Comparison of ENCODE assay signal across 8 cellular contexts in genomic region chr14:63759454-63759853, GRCh38. TPM values are rescaled to one million over a fixed set of nuclear protein-coding genes. Genes with fewer than 3 reads are reported as not detected.
DNase-seq lines count a peak whose midpoint lies in the region; ATAC-seq and TF ChIP-seq lines count a peak whose summit lies in the region.

No MANE protein-coding gene starts in this region.

- H3K4me1 ChIP-seq in right lobe of liver, result no peaks in the 10 kb centered on the region
- H3K4me1 ChIP-seq in mammary epithelial cell (ENCODE audit: insufficient read depth, low read length), result no peaks in the 10 kb centered on the region

- CTCF ChIA-PET in GM10248 (lab: Yijun Ruan, JAX), result interaction anchor here (1.5 to 1.9 kb wide), 2 partner anchors 10 to 34 kb away, joined by 4 to 5 read pairs; no protein-coding TSS in a partner anchor
- CTCF ChIA-PET in mammary epithelial cell (lab: Charles Lee; ENCODE audit: low non-redundant PET), result no interaction called here

- no peak overlapping the region for H3K9ac ChIP-seq in mammary epithelial cell (ENCODE audit: insufficient read depth, low read length)

- no peaks in the 10 kb centered on the region for H3K79me2 ChIP-seq in mammary epithelial cell (ENCODE audit: insufficient read depth, low read length)

- H3K9me3 ChIP-seq in right lobe of liver (no peaks in the 10 kb centered on the region), mammary epithelial cell (replicated peaks; ENCODE audit: insufficient read depth, low read length) (no peaks in the 10 kb centered on the region)

- H3K27ac ChIP-seq in right lobe of liver, result peak overlapping the region in 2 of 3 donors; percentile 22 to 33
- H3K27ac ChIP-seq in mammary epithelial cell (ENCODE audit: insufficient read depth, low read depth, low read length), result no peak overlapping the region

- no peak overlapping the region for H3K4me2 ChIP-seq in mammary epithelial cell (ENCODE audit: insufficient read depth, low read depth, low read length)

- H3K4me3 ChIP-seq in right lobe of liver (no peak overlapping the region), mammary epithelial cell (replicated peaks in 1 of 3; ENCODE audit: insufficient read depth in 1 of 3, low read depth in 2 of 3, low read length in 3 of 3) (no peak overlapping the region)

- POLR2A ChIA-PET in GM10248 (lab: Yijun Ruan, JAX), result no interaction called here

- no peak for TF ChIP-seq POLR2A in right lobe of liver (IDR thresholded peaks at IDR 0.05)

- TF ChIP-seq CTCF in GM10248 (IDR thresholded peaks at IDR 0.05; ENCODE audit: control extremely low read depth, extremely low read depth, low read depth, missing control alignments) (no peak), right lobe of liver (IDR thresholded peaks at IDR 0.05) (no peak), mammary epithelial cell (conservative IDR thresholded peaks at IDR 0.05 in 1 of 2, IDR thresholded peaks at IDR 0.05 in 1 of 2; ENCODE audit: extremely low read depth in 1 of 2, insufficient read depth in 1 of 2, low read depth in 1 of 2, low read length in 2 of 2) (no peak)

- dilution Hi-C loops in mammary epithelial cell (cut with HindIII; ENCODE audit: low sequenced_read_pairs), result no loop called here

- WGBS in right lobe of liver (ENCODE audit: insufficient coverage, low coverage, low lambda C conversion rate, missing lambda C conversion rate), result 30% methylated on average over 5 of the region's 5 CpGs
- WGBS in mammary epithelial cell (ENCODE audit: low coverage, missing lambda C conversion rate), result 67% methylated on average over 5 of the region's 5 CpGs

- H3K27me3 ChIP-seq in right lobe of liver, result no peaks in the 10 kb centered on the region
- no peaks in the 10 kb centered on the region for H3K27me3 ChIP-seq in mammary epithelial cell (ENCODE audit: insufficient read depth, low read length)

- H4K20me1 ChIP-seq in mammary epithelial cell (ENCODE audit: insufficient read depth, low read length), result no peaks in the 10 kb centered on the region

- no peaks in the 10 kb centered on the region for H3K36me3 ChIP-seq in right lobe of liver
- no peaks in the 10 kb centered on the region for H3K36me3 ChIP-seq in mammary epithelial cell (ENCODE audit: insufficient read depth, low read length)

- in situ Hi-C loops in mammary epithelial cell (cut with MboI; ENCODE audit: low sequenced_read_pairs in 2 of 2), result loop anchor here in 1 of 2 donors (25.0 kb wide), 1 partner anchor 372 kb away; no protein-coding TSS in a partner anchor

- H2AFZ ChIP-seq in mammary epithelial cell (ENCODE audit: low read depth, low read length), result no peak overlapping the region

- DNase-seq in GM10248 (ENCODE audit: extremely low spot score), result peak; percentile 33
- peak; percentile 31 for DNase-seq in OCI-M1 (lab: John Stamatoyannopoulos, UW)
- DNase-seq in right lobe of liver, result no peak
- no peak for DNase-seq in HPDE6-E6E7 (ENCODE audit: extremely low spot score)
- DNase-seq in NCI-H69 (lab: John Stamatoyannopoulos, UW), result no peak
- no peak for DNase-seq in mammary epithelial cell
- DNase-seq in RKO (ENCODE audit: low spot score), result no peak

- no TSS peak for BruUV-seq in mammary epithelial cell (replicated peaks; lab: Mats Ljungman, UMichigan)

- ATAC-seq in GM21529 (IDR thresholded peaks at IDR 0.05; ENCODE audit: unreplicated experiment), result peak; percentile 73
- peak; percentile 66 to 89 (median 86) for ATAC-seq in right lobe of liver

- intact Hi-C loops in right lobe of liver (cut with DNase I), result no loop called here
- intact Hi-C loops in mammary epithelial cell (cut with micrococcal nuclease), result no loop called here

RNA-seq across cellular contexts. Expression of gene SGPP1, which starts 31.6 kb away (rescaled TPM):
- total RNA-seq in right lobe of liver (10 to 100 TPM; 13.2 to 25.6 (median 20.9) TPM), mammary epithelial cell (10 to 100 TPM; 25.3 to 55.2 TPM)
- polyA plus RNA-seq in mammary epithelial cell, result 10.9 TPM
- 3.2 TPM for polyA minus RNA-seq in mammary epithelial cell

Comparison
In these comparisons a context has a peak if more than half of its experiments do, and no peak if none do; other contexts are left out.
1. DNase-seq: peak in GM10248 (single experiment) and OCI-M1 (single experiment); none in right lobe of liver (0 of 3), HPDE6-E6E7 (single experiment), NCI-H69 (single experiment), mammary epithelial cell (single experiment) and RKO (single experiment).